ENCODE assay signal across 7 cellular contexts in genomic region chr14:24296341-24297157, GRCh38. TPM values are rescaled to one million over a fixed set of nuclear protein-coding genes. Genes with fewer than 3 reads are reported as not detected.
DNase-seq lines count a peak whose midpoint lies in the region; ATAC-seq, FAIRE-seq and TF ChIP-seq lines count a peak whose summit lies in the region.

No MANE protein-coding gene starts in this region.

- H3K36me3 ChIP-seq in WERI-Rb-1: peaks cover 18% of the 10 kb centered on the region
- H3K36me3 ChIP-seq in mammary epithelial cell (ENCODE audit: insufficient read depth, low read length): peaks cover 24% of the 10 kb centered on the region
- H3K36me3 ChIP-seq in kidney epithelial cell (ENCODE audit: control insufficient read depth, insufficient read depth, low read length): no peaks in the 10 kb centered on the region

- dilution Hi-C loops in mammary epithelial cell (cut with HindIII; ENCODE audit: low sequenced_read_pairs): loop anchor here (5.0 kb wide), 3 partner anchors 34 to 109 kb away; partner anchors contain the start of genes GMPR2, IPO4, NEDD8 and TGM1

- H3K27me3 ChIP-seq in WERI-Rb-1 (ENCODE audit: insufficient read depth, low read depth, severe bottlenecking) (no peaks in the 10 kb centered on the region), mammary epithelial cell (ENCODE audit: insufficient read depth, low read length) (no peaks in the 10 kb centered on the region), kidney epithelial cell (ENCODE audit: control insufficient read depth, insufficient read depth, low read length) (no peaks in the 10 kb centered on the region)

- CTCF ChIA-PET in mammary epithelial cell (lab: Charles Lee; ENCODE audit: low non-redundant PET): interaction anchor here (0.6 to 1.9 kb wide), 7 partner anchors 11 to 54 kb away, joined by 3 to 37 read pairs (median 5); partner anchors contain the start of genes CIDEB and TINF2

- no peak overlapping the region for H3K27ac ChIP-seq in WERI-Rb-1
- H3K27ac ChIP-seq in mammary epithelial cell (ENCODE audit: insufficient read depth, low read depth, low read length): peak overlapping the region; percentile 49

- in situ Hi-C loops in mammary epithelial cell (cut with MboI; ENCODE audit: low sequenced_read_pairs in 2 of 2): loop anchor here in 1 of 2 donors (5.0 kb wide), 1 partner anchor 54 kb away; the partner anchor contains the start of gene TINF2

- peak overlapping the region; percentile 7 for H3K4me2 ChIP-seq in mammary epithelial cell (ENCODE audit: insufficient read depth, low read depth, low read length)

- peak; percentile 75 for TF ChIP-seq CTCF in WERI-Rb-1 (IDR thresholded peaks at IDR 0.05; ENCODE audit: low read depth, low read length)
- TF ChIP-seq CTCF in mammary epithelial cell (conservative IDR thresholded peaks at IDR 0.05 in 1 of 2, IDR thresholded peaks at IDR 0.05 in 1 of 2; ENCODE audit: extremely low read depth in 1 of 2, insufficient read depth in 1 of 2, low read depth in 1 of 2, low read length in 2 of 2): peak; percentile 70 to 81
- peak; percentile 80 for TF ChIP-seq CTCF in kidney epithelial cell (IDR thresholded peaks at IDR 0.05; ENCODE audit: insufficient read depth, low read length, poor library complexity, severe bottlenecking)

- no peak; the same call in 1 of the 2 replicates for TF ChIP-seq POLR2A in GM12891 (IDR thresholded peaks at IDR 0.05; ENCODE audit: low read depth, low read length)

- peaks cover 38% of the 10 kb centered on the region for H3K79me2 ChIP-seq in mammary epithelial cell (ENCODE audit: insufficient read depth, low read length)

- FAIRE-seq in GM12891 (lab: Jason Lieb, UNC): peak; percentile 93

- H2AFZ ChIP-seq in mammary epithelial cell (ENCODE audit: low read depth, low read length): no peak overlapping the region

- 42% methylated on average over 10 of the region's 12 CpGs for WGBS in mammary epithelial cell (ENCODE audit: low coverage, missing lambda C conversion rate)

- no peaks in the 10 kb centered on the region for H3K9me3 ChIP-seq in WERI-Rb-1 (ENCODE audit: severe bottlenecking)
- no peaks in the 10 kb centered on the region for H3K9me3 ChIP-seq in mammary epithelial cell (replicated peaks; ENCODE audit: insufficient read depth, low read length)

- peak; percentile 59 for DNase-seq in GM12891 (ENCODE audit: insufficient read length, low spot score)
- peak; percentile 18 to 29 for DNase-seq in NCI-H1930 (lab: John Stamatoyannopoulos, UW)
- peak; percentile 65 for DNase-seq in WERI-Rb-1
- peak; percentile 90 for DNase-seq in mammary epithelial cell
- peak; percentile 85 for DNase-seq in kidney epithelial cell (ENCODE audit: low read depth)
- DNase-seq in stimulated activated CD4-positive, alpha-beta T cell treated with anti-CD3 and anti-CD28 coated beads, Interleukin-2, amount 100 ng/mL, for 48 hours: peak; percentile 61 to 62

- no peaks in the 10 kb centered on the region for H4K20me1 ChIP-seq in mammary epithelial cell (ENCODE audit: insufficient read depth, low read length)

- H3K4me1 ChIP-seq in mammary epithelial cell (ENCODE audit: insufficient read depth, low read length): peaks cover 37% of the 10 kb centered on the region

- intact Hi-C loops in mammary epithelial cell (cut with micrococcal nuclease): loop anchor here (1.0 to 5.0 kb wide), 8 partner anchors 14 to 282 kb away; partner anchors contain the start of genes LTB4R, LTB4R2, MDP1 and RABGGTA

- H3K4me3 ChIP-seq in WERI-Rb-1 (ENCODE audit: low read depth, low read length) (no peak overlapping the region), mammary epithelial cell (replicated peaks in 1 of 3; ENCODE audit: insufficient read depth in 1 of 3, low read depth in 2 of 3, low read length in 3 of 3) (no peak overlapping the region), kidney epithelial cell (ENCODE audit: low read depth, low read length) (no peak overlapping the region)

- no TSS peak for BruUV-seq in mammary epithelial cell (replicated peaks; lab: Mats Ljungman, UMichigan)

- H3K9ac ChIP-seq in mammary epithelial cell (ENCODE audit: insufficient read depth, low read length): peak overlapping the region; percentile 11

- ATAC-seq in HG02840 (IDR thresholded peaks at IDR 0.05; ENCODE audit: low FRiP score, unreplicated experiment): peak; percentile 42

TF ChIP-seq in GM12891, 5 proteins besides CTCF, POLR2A, EP300 and RAD21:
- TF ChIP-seq PAX5 (IDR thresholded peaks at IDR 0.05; ENCODE audit: insufficient read depth, low read length, severe bottlenecking) (no peak), POU2F2 (IDR thresholded peaks at IDR 0.05; ENCODE audit: low read depth, low read length) (no peak; the same call in 1 of the 2 replicates), POLR2AphosphoS5 (IDR thresholded peaks at IDR 0.05; ENCODE audit: low read depth, low read length) (no peak), TAF1 (IDR thresholded peaks at IDR 0.05; ENCODE audit: low read depth, low read length) (no peak), SPI1 (IDR thresholded peaks at IDR 0.05; ENCODE audit: low read depth, low read length) (no peak)

RNA-seq across cellular contexts. Expression of gene DHRS1, which starts 3.0 kb away (rescaled TPM):
- 20.1 TPM for polyA plus RNA-seq in GM12891 (2012; ENCODE audit: low read depth, missing spikeins)
- total RNA-seq in mammary epithelial cell: 10 to 100 TPM; 19.2 to 84.8 TPM
- polyA plus RNA-seq in mammary epithelial cell: 85.0 TPM
- polyA minus RNA-seq in mammary epithelial cell: 36.0 TPM
- 44.9 and 48.5 TPM in 2 replicates for total RNA-seq in kidney epithelial cell

RNA-seq across cellular contexts. Expression of gene NOP9, which starts 3.1 kb away (rescaled TPM):
- polyA plus RNA-seq in GM12891 (2012; ENCODE audit: low read depth, missing spikeins): 17.3 TPM
- total RNA-seq in mammary epithelial cell (10 to 100 TPM; 26.7 to 42.8 TPM), kidney epithelial cell (27.1 and 28.7 TPM in 2 replicates)
- polyA plus RNA-seq in mammary epithelial cell: 13.4 TPM
- 62.6 TPM for polyA minus RNA-seq in mammary epithelial cell

RNA-seq across cellular contexts. Expression of gene CIDEB, which starts 11.2 kb away (rescaled TPM):
- 8.8 TPM for polyA plus RNA-seq in GM12891 (2012; ENCODE audit: low read depth, missing spikeins)
- total RNA-seq in mammary epithelial cell (1 to 10 TPM; 1.3 to 2.1 TPM), kidney epithelial cell (1.1 and 3.8 TPM in 2 replicates)
- 3.3 TPM for polyA plus RNA-seq in mammary epithelial cell
- 5.4 TPM for polyA minus RNA-seq in mammary epithelial cell

RNA-seq across cellular contexts. Expression of gene LTB4R2, which starts 13.4 kb away (rescaled TPM):
- polyA plus RNA-seq in GM12891 (2012; ENCODE audit: low read depth, missing spikeins): 2.9 TPM
- total RNA-seq in mammary epithelial cell (10 to 100 TPM; 17.8 to 33.8 TPM), kidney epithelial cell (1.5 and 8.0 TPM in 2 replicates)
- polyA plus RNA-seq in mammary epithelial cell: 7.3 TPM
- 2.2 TPM for polyA minus RNA-seq in mammary epithelial cell

RNA-seq across cellular contexts. Expression of gene LTB4R, which starts 14.8 kb away (rescaled TPM):
- polyA plus RNA-seq in GM12891 (2012; ENCODE audit: low read depth, missing spikeins): 5.5 TPM
- total RNA-seq in mammary epithelial cell: 10 to 100 TPM in 1 of 2 donors, 1 to 10 TPM in 1; 6.8 to 25.5 TPM
- polyA plus RNA-seq in mammary epithelial cell: 9.2 TPM
- 25.0 TPM for polyA minus RNA-seq in mammary epithelial cell
- 2.8 and 4.7 TPM in 2 replicates for total RNA-seq in kidney epithelial cell

Comparison
In these comparisons a context has a peak if more than half of its experiments do, and no peak if none do; other contexts are left out.
1. DNase-seq: peak in every context shown above with its lines; median percentile 90 in mammary epithelial cell; 85 in kidney epithelial cell; 65 in WERI-Rb-1; 62 in stimulated activated CD4-positive, alpha-beta T cell treated with anti-CD3 and anti-CD28 coated beads, Interleukin-2, amount 100 ng/mL, for 48 hours; 59 in GM12891; 24 in NCI-H1930.